ENCODE assay signal across 1 cellular context in the genomic region with DNA sequence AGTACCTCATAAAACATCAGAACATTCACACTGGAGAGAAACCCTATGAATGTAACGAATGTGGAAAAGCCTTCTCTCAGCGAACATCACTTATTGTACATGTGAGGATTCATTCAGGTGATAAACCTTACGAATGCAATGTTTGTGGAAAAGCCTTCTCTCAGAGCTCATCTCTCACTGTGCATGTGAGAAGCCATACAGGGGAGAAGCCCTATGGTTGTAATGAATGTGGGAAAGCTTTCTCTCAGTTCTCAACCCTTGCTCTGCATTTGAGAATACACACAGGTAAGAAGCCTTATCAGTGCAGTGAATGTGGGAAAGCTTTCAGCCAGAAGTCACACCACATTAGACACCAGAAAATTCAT.
TF ChIP-seq lines count a peak whose summit lies in the region.

No MANE protein-coding gene starts in this region.

TF ChIP-seq in HCT116, 20 proteins besides CTCF, POLR2A, EP300 and RAD21 (continued from another document):
- TF ChIP-seq ZNF274 (IDR thresholded peaks at IDR 0.05; ENCODE audit: low read depth, low read length) (peak; percentile 53; the same call in 1 of the 2 replicates), CBX3 (IDR thresholded peaks at IDR 0.05; ENCODE audit: low read depth) (no peak), SP1 (IDR thresholded peaks at IDR 0.05; ENCODE audit: low read depth) (no peak), TCF7L2 (IDR thresholded peaks at IDR 0.05; ENCODE audit: borderline replicate concordance, extremely low read depth, insufficient read depth, insufficient read length) (no peak)
